ENCODE assay signal across 19 cellular contexts in the genomic region with DNA sequence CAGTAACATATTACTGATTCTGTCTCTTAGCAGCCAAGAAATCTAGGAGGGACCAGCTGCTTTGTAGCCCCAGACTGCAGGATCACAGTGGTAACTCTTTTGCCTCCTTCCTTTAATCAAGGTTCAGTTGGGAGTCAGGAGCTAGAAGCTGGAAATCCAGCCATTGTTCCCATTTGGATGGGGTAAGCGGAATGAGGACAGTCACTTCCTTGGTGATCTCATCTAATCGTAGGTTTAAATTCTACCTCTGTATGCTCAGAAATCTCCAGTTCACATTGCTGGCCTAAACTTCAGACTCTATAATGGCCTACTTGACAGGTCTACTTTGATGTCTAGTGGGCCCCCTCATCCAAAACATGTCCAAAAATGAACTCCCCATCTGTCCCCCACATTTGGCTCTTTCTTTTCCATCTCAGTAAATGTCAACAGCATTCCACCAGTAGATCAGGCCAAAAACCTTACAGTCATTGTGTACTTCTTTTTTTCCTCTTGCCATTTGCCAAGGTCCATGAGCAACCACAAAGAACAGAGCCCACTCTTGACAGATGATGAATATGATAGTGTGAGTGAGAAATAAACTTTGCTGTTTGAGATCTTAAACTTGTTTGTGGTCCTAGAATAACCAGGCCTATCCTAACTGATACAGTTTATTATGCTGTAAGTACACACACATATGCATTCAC.
"Had no signal": no experiment of that assay in that cellular context is flagged by ENCODE, and none has a peak within 500 bp of the region (broad histone marks: within the 10 kb centered on the region; RNA-seq: fewer than 3 reads in every experiment).

No MANE protein-coding gene starts in this region.

- H3K36me3 ChIP-seq: gastrocnemius medialis, left lung, thoracic aorta had no signal

- H3K9me3 ChIP-seq: gastrocnemius medialis, left lung, thoracic aorta had no signal

- DNase-seq: activated CD4-positive, alpha-beta memory T cell treated with anti-CD3 and anti-CD28 coated beads for 36 hours; activated CD4-positive, alpha-beta T cell treated with anti-CD3 and anti-CD28 coated beads for 1 hour; activated effector memory CD4-positive, alpha-beta T cell treated with anti-CD3 and anti-CD28 coated beads, Interleukin-2, amount 50 U/mL, for 16 hours; activated T-cell treated with anti-CD3 and anti-CD28 coated beads, Interleukin-2, amount 50 U/mL, for 4 hours; amniotic stem cell; cortex of kidney; effector memory CD4-positive, alpha-beta T cell; gastrocnemius medialis; kidney; left lung; mammary epithelial cell; naive B cell; stimulated activated CD4-positive, alpha-beta T cell treated with anti-CD3 and anti-CD28 coated beads, Interleukin-12 subunit alpha, Interleukin-12 subunit beta, amount 100 ng/mL, for 4 hours; stimulated activated CD4-positive, alpha-beta T cell treated with anti-CD3 and anti-CD28 coated beads, Interleukin-2, amount 100 ng/mL, for 24 hours; T-cell; T-helper 9 cell had no signal

- H3K4me3 ChIP-seq: gastrocnemius medialis, left lung, thoracic aorta had no signal

- H2AFZ ChIP-seq: parathyroid adenoma had no signal

- H3K27me3 ChIP-seq: gastrocnemius medialis, left lung had no signal

- H3K9ac ChIP-seq: parathyroid adenoma had no signal

- H3K4me1 ChIP-seq: parathyroid adenoma had no signal

- H3K27ac ChIP-seq: epithelial cell of prostate, gastrocnemius medialis, left lung, parathyroid adenoma, thoracic aorta had no signal

- ATAC-seq: activated T-cell treated with anti-CD3 and anti-CD28 coated beads, Interleukin-2, amount 50 U/mL, for 4 hours; gastrocnemius medialis; left lung; T-cell had no signal
